In genomic region chr21:35510294-35510693, GRCh38 we compare ENCODE assay signal across 13 cellular contexts.
A peak's percentile ranks its signal among the peaks of the same experiment; 100 is the strongest.
DNase-seq lines count a peak whose midpoint lies in the region; ATAC-seq, FAIRE-seq and TF ChIP-seq lines count a peak whose summit lies in the region.
"Had no signal": no experiment of that assay in that cellular context is flagged by ENCODE, and none has a peak within 500 bp of the region (broad histone marks: within the 10 kb centered on the region; RNA-seq: fewer than 3 reads in every experiment).

No MANE protein-coding gene starts in this region.

- no peaks in the 10 kb centered on the region for H3K4me1 ChIP-seq in adrenal gland (replicated peaks in 1 of 2)

- intact Hi-C loops in activated naive CD4-positive, alpha-beta T cell treated with anti-CD3 and anti-CD28 coated beads for 36 hours (cut with micrococcal nuclease) = loop anchor here (5.0 kb wide), 1 partner anchor 83 kb away; no protein-coding TSS in a partner anchor
- intact Hi-C loops in adrenal gland (cut with DNase I) = no loop called here

- no peak overlapping the region for H3K27ac ChIP-seq in adrenal gland
- H3K27ac ChIP-seq: 22Rv1 had no signal

- no peaks in the 10 kb centered on the region for H3K9me3 ChIP-seq in adrenal gland (replicated peaks in 1 of 3)

- no peak for TF ChIP-seq POLR2A in adrenal gland (IDR thresholded peaks at IDR 0.05)

- no peak overlapping the region for H3K4me3 ChIP-seq in bronchial epithelial cell (ENCODE audit: low read depth, low read length)
- peak overlapping the region; percentile 4 for H3K4me3 ChIP-seq in iPS-11a (ENCODE audit: low read depth, low read length)
- H3K4me3 ChIP-seq in adrenal gland = no peak overlapping the region

- H3K36me3 ChIP-seq in bronchial epithelial cell (ENCODE audit: control insufficient read depth, insufficient read depth, low read length) (no peaks in the 10 kb centered on the region), adrenal gland (replicated peaks in 1 of 2) (no peaks in the 10 kb centered on the region)

- H3K27ac Mint-ChIP-seq in activated naive CD4-positive, alpha-beta T cell treated with anti-CD3 and anti-CD28 coated beads, Interleukin-2, amount 10 ng/mL, durations not matched to agents 7 days and 5 days = peak overlapping the region; percentile 13
- no peak overlapping the region for H3K27ac Mint-ChIP-seq in activated naive CD4-positive, alpha-beta T cell treated with anti-CD3 and anti-CD28 coated beads for 36 hours

- H3K4me3 Mint-ChIP-seq in activated naive CD4-positive, alpha-beta T cell treated with anti-CD3 and anti-CD28 coated beads, Interleukin-2, amount 10 ng/mL, durations not matched to agents 7 days and 5 days = no peak overlapping the region
- H3K4me3 Mint-ChIP-seq in activated naive CD4-positive, alpha-beta T cell treated with anti-CD3 and anti-CD28 coated beads for 36 hours = no peak overlapping the region
- H3K4me3 Mint-ChIP-seq: CD14-positive monocyte had no signal

- no peaks in the 10 kb centered on the region for H3K27me3 Mint-ChIP-seq in activated naive CD4-positive, alpha-beta T cell treated with anti-CD3 and anti-CD28 coated beads, Interleukin-2, amount 10 ng/mL, durations not matched to agents 7 days and 5 days
- H3K27me3 Mint-ChIP-seq in activated naive CD4-positive, alpha-beta T cell treated with anti-CD3 and anti-CD28 coated beads for 36 hours (ENCODE audit: low read depth) = no peaks in the 10 kb centered on the region

- H3K27me3 ChIP-seq in bronchial epithelial cell (ENCODE audit: control insufficient read depth, insufficient read depth, low read length) = no peaks in the 10 kb centered on the region
- H3K27me3 ChIP-seq in adrenal gland = peaks cover 4% of the 10 kb centered on the region

- FAIRE-seq in bronchial epithelial cell (lab: Jason Lieb, UNC) = no peak
- FAIRE-seq: H54 had no signal

- 73 to 87% (median 83%) methylated on average over 2 of the region's 2 CpGs for WGBS in adrenal gland, 4 donors

- no peaks in the 10 kb centered on the region for H3K9me3 Mint-ChIP-seq in activated naive CD4-positive, alpha-beta T cell treated with anti-CD3 and anti-CD28 coated beads, Interleukin-2, amount 10 ng/mL, durations not matched to agents 7 days and 5 days
- no peaks in the 10 kb centered on the region for H3K9me3 Mint-ChIP-seq in activated naive CD4-positive, alpha-beta T cell treated with anti-CD3 and anti-CD28 coated beads for 36 hours
- H3K9me3 Mint-ChIP-seq: CD14-positive monocyte had no signal

- CTCF ChIA-PET in activated naive CD4-positive, alpha-beta T cell treated with anti-CD3 and anti-CD28 coated beads, Interleukin-2, amount 10 ng/mL, durations not matched to agents 7 days and 5 days (lab: Charles Lee) = interaction anchor here (0.6 kb wide), 1 partner anchor 112 kb away, joined by 3 read pairs; no protein-coding TSS in a partner anchor
- CTCF ChIA-PET in activated naive CD4-positive, alpha-beta T cell treated with anti-CD3 and anti-CD28 coated beads for 36 hours (lab: Charles Lee) = no interaction called here

- TF ChIP-seq CTCF in bronchial epithelial cell (IDR thresholded peaks at IDR 0.05; ENCODE audit: insufficient read depth, low read length, severe bottlenecking) (no peak), adrenal gland (IDR thresholded peaks at IDR 0.05) (no peak)

- no peak for ATAC-seq in left lobe of liver
- ATAC-seq: HCT116 had no signal

- no peak for DNase-seq in activated naive CD4-positive, alpha-beta T cell treated with anti-CD3 and anti-CD28 coated beads, Interleukin-2, amount 10 ng/mL, durations not matched to agents 7 days and 5 days
- no peak for DNase-seq in activated naive CD4-positive, alpha-beta T cell treated with anti-CD3 and anti-CD28 coated beads for 36 hours
- peak; percentile 87 for DNase-seq in bronchial epithelial cell (ENCODE audit: low read depth)
- DNase-seq in stimulated activated CD4-positive, alpha-beta T cell treated with anti-CD3 and anti-CD28 coated beads, Interleukin-15, amount 100 ng/mL, for 24 hours = no peak
- no peak for DNase-seq in left lobe of liver (ENCODE audit: low spot score)
- DNase-seq in adrenal gland = no peak
- DNase-seq: DMS53, IMR-90 had no signal

- H3K36me3 Mint-ChIP-seq in activated naive CD4-positive, alpha-beta T cell treated with anti-CD3 and anti-CD28 coated beads, Interleukin-2, amount 10 ng/mL, durations not matched to agents 7 days and 5 days = no peaks in the 10 kb centered on the region
- no peaks in the 10 kb centered on the region for H3K36me3 Mint-ChIP-seq in activated naive CD4-positive, alpha-beta T cell treated with anti-CD3 and anti-CD28 coated beads for 36 hours (ENCODE audit: low read depth)
- H3K36me3 Mint-ChIP-seq: CD14-positive monocyte had no signal

- peaks cover 53% of the 10 kb centered on the region for H3K4me1 Mint-ChIP-seq in activated naive CD4-positive, alpha-beta T cell treated with anti-CD3 and anti-CD28 coated beads, Interleukin-2, amount 10 ng/mL, durations not matched to agents 7 days and 5 days
- peaks cover 42% of the 10 kb centered on the region for H3K4me1 Mint-ChIP-seq in activated naive CD4-positive, alpha-beta T cell treated with anti-CD3 and anti-CD28 coated beads for 36 hours (ENCODE audit: low read depth)
